ENCODE assay signal across 33 cellular contexts in the genomic region with DNA sequence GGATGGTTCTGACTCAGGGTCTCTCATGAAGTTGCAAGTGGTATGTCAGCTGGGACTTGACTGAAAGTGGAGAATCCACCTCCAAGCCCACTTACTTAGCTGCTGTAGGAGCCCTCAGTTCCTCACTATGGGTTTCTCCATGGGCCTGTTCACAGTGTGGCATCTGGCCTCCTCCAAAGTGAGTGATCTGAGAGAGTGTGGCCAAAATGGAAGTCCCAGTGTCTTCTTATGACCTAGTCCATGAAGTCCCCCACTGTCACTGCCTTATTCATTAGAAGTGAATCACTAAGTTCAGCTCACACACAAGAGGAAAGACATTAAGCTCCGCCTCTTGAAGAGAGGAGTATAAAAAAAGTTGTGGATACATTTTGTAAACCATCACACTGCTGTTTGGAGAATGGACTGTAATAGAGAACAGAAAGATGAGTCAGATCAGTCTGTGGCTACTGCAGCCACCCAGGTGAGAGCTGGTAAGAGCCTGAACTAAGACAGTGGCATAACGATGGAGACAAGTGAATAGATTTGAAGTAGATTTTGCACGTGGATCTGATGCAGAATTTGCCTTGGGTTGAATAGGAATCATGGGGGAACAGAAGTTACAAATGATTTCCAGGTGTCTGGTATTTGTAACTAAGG. TPM values are rescaled to one million over a fixed set of nuclear protein-coding genes. Genes with fewer than 3 reads are reported as not detected.
DNase-seq lines count a peak whose midpoint lies in the region; ATAC-seq, FAIRE-seq and TF ChIP-seq lines count a peak whose summit lies in the region.
"Had no signal": no experiment of that assay in that cellular context is flagged by ENCODE, and none has a peak within 500 bp of the region (broad histone marks: within the 10 kb centered on the region; RNA-seq: fewer than 3 reads in every experiment).

No MANE protein-coding gene starts in this region.

- DNase-seq in right atrium auricular region (ENCODE audit: low spot score) (peak; percentile 2), right cardiac atrium (no peak), GM12878 (ENCODE audit: low read depth, low spot score) (no peak), vagina (ENCODE audit: extremely low spot score in 2 of 2) (peak; percentile 32 to 70), NOMO-1 treated with dmso at 0.1 percent for 144 hours (lab: John Stamatoyannopoulos, UW; ENCODE audit: unreplicated experiment) (no peak), activated T-cell treated with anti-CD3 and anti-CD28 coated beads for 4 hours (no peak), adrenal gland (no peak)
- DNase-seq: activated CD4-positive, alpha-beta T cell treated with anti-CD3 and anti-CD28 coated beads, Interleukin-2, amount 50 U/mL, for 48 hours; activated gamma-delta T cell treated with Interleukin-2 at 50 U/mL for 16 hours; activated T-cell treated with anti-CD3 and anti-CD28 coated beads, Interleukin-2, amount 50 U/mL, for 1 hour; AML-193; CD4-positive, alpha-beta memory T cell; central memory CD4-positive, alpha-beta T cell; dermis blood vessel endothelial cell; hypothalamus; immature natural killer cell; KBM-7; mesendoderm; NCI-H1417 treated with DMSO at 0.1 percent for 48 hours; NCI-H2081 treated with DMSO at 0.1 percent for 48 hours; NCI-H345; NCI-H748 treated with DMSO at 0.1 percent for 48 hours; T-helper 1 cell had no signal

- no peak for TF ChIP-seq EP300 in GM12878 (IDR thresholded peaks at IDR 0.05; ENCODE audit: borderline replicate concordance in 1 of 2, control insufficient read depth in 1 of 2, low read depth in 2 of 2, low read length in 2 of 2)

- no peak overlapping the region for H3K4me3 ChIP-seq in right atrium auricular region
- H3K4me3 ChIP-seq in right cardiac atrium (ENCODE audit: low read length) = no peak overlapping the region
- H3K4me3 ChIP-seq in GM12878 = no peak overlapping the region
- no peak overlapping the region for H3K4me3 ChIP-seq in vagina
- H3K4me3 ChIP-seq in adrenal gland = no peak overlapping the region
- H3K4me3 ChIP-seq: A549, skin epidermis, tibial nerve had no signal

- 91% methylated on average over 3 of the region's 3 CpGs for WGBS in right cardiac atrium
- 41% methylated on average over 3 of the region's 3 CpGs for WGBS in GM12878 (ENCODE audit: insufficient coverage, insufficient replicate concordance, low lambda C conversion rate, missing lambda C conversion rate)
- 81 to 89% (median 89%) methylated on average over 3 of the region's 3 CpGs for WGBS in adrenal gland, 4 donors

- no peak for FAIRE-seq in GM12878 (lab: Jason Lieb, UNC)
- FAIRE-seq: A549, endometrium had no signal

- H3K27ac ChIP-seq in right atrium auricular region = no peak overlapping the region
- H3K27ac ChIP-seq in right cardiac atrium (ENCODE audit: low read length) = no peak overlapping the region
- no peak overlapping the region for H3K27ac ChIP-seq in GM12878 (ENCODE audit: control insufficient read depth, insufficient read depth)
- H3K27ac ChIP-seq in vagina = no peak overlapping the region
- H3K27ac ChIP-seq in adrenal gland = no peak overlapping the region
- H3K27ac ChIP-seq: A549, neutrophil, RWPE1, skin epidermis, tibial nerve had no signal

- CTCF ChIA-PET in GM12878 (lab: Yijun Ruan, JAX) = interaction anchor here (1.0 kb wide), 1 partner anchor 38 kb away, joined by 4 read pairs; no protein-coding TSS in a partner anchor

- SMC1A ChIA-PET in GM12878 (lab: Charles Lee; ENCODE audit: uncharacterized antibody, unreplicated experiment) = interaction anchor here (1.2 to 2.0 kb wide), 3 partner anchors 29 to 106 kb away, joined by 3 to 5 read pairs (median 4); no protein-coding TSS in a partner anchor

- TF ChIP-seq RAD21 in GM12878 (IDR thresholded peaks at IDR 0.05; ENCODE audit: insufficient read depth, low read depth, low read length) = no peak

- peak overlapping the region; percentile 20; the same call in 1 of the 2 replicates for H2AFZ ChIP-seq in GM12878 (ENCODE audit: control insufficient read depth, low read depth, low read length)

- ATAC-seq in right cardiac atrium (no peak), HG02610 (IDR thresholded peaks at IDR 0.05; ENCODE audit: unreplicated experiment) (peak; percentile 51), GM12878 (peak; percentile 74)
- ATAC-seq: A549, left lobe of liver had no signal

- TF ChIP-seq POLR2A in GM12878 (IDR thresholded peaks at IDR 0.05; ENCODE audit: low read depth, low read length) = no peak
- no peak for TF ChIP-seq POLR2A in vagina (IDR thresholded peaks at IDR 0.05)
- TF ChIP-seq POLR2A in adrenal gland (IDR thresholded peaks at IDR 0.05) = no peak

- no peaks in the 10 kb centered on the region for H3K27me3 ChIP-seq in right atrium auricular region
- no peaks in the 10 kb centered on the region for H3K27me3 ChIP-seq in right cardiac atrium (ENCODE audit: control insufficient read depth, insufficient read depth)
- no peaks in the 10 kb centered on the region for H3K27me3 ChIP-seq in GM12878 (replicated peaks in 1 of 2; ENCODE audit: control insufficient read depth in 2 of 2, insufficient read depth in 2 of 2, low read length in 1 of 2)
- no peaks in the 10 kb centered on the region for H3K27me3 ChIP-seq in vagina
- no peaks in the 10 kb centered on the region for H3K27me3 ChIP-seq in adrenal gland
- H3K27me3 ChIP-seq: neutrophil, tibial nerve had no signal

- H3K9ac ChIP-seq in GM12878 (ENCODE audit: control insufficient read depth, insufficient read depth, low read length) = no peak overlapping the region

- intact Hi-C loops in right cardiac atrium (cut with DNase I) (no loop called here), GM12878 (cut with micrococcal nuclease; ENCODE audit: unreplicated experiment) (no loop called here), vagina (cut with DNase I) (no loop called here), adrenal gland (cut with DNase I) (no loop called here)

- no peaks in the 10 kb centered on the region for H3K4me1 ChIP-seq in right atrium auricular region
- no peaks in the 10 kb centered on the region for H3K4me1 ChIP-seq in right cardiac atrium (ENCODE audit: control insufficient read depth, insufficient read depth, low read length)
- H3K4me1 ChIP-seq in GM12878 (ENCODE audit: control insufficient read depth, insufficient read depth, low read length) = peaks cover 28% of the 10 kb centered on the region
- H3K4me1 ChIP-seq in vagina = no peaks in the 10 kb centered on the region
- no peaks in the 10 kb centered on the region for H3K4me1 ChIP-seq in adrenal gland (replicated peaks in 1 of 2)
- H3K4me1 ChIP-seq: A549 had no signal

- H3K9me3 ChIP-seq in right atrium auricular region (peaks cover 0 to 17% of the 10 kb centered on the region in 2 donors), right cardiac atrium (ENCODE audit: control insufficient read depth, low read length) (no peaks in the 10 kb centered on the region), GM12878 (replicated peaks; ENCODE audit: control insufficient read depth, insufficient read depth, low read length) (peaks cover 2% of the 10 kb centered on the region; the same call in 2 of the 3 replicates), vagina (no peaks in the 10 kb centered on the region), adrenal gland (replicated peaks in 1 of 3) (peaks cover 0 to 5% (median 0%) of the 10 kb centered on the region in 3 donors)
- H3K9me3 ChIP-seq: A549, neutrophil had no signal

- no peaks in the 10 kb centered on the region for H4K20me1 ChIP-seq in GM12878 (ENCODE audit: control insufficient read depth, insufficient read depth)

- in situ Hi-C loops in GM12878 (cut with MboI) = no loop called here

- POLR2A ChIA-PET in GM12878 (lab: Charles Lee) = interaction anchor here (0.7 kb wide), 1 partner anchor 69 kb away, joined by 5 read pairs; no protein-coding TSS in a partner anchor

- peaks cover 3% of the 10 kb centered on the region; the same call in 1 of the 2 replicates for H3K79me2 ChIP-seq in GM12878 (ENCODE audit: control insufficient read depth, insufficient read depth, low read length)

- RAD21 ChIA-PET in GM12878 (lab: Charles Lee; ENCODE audit: unreplicated experiment) = interaction anchor here (3.8 kb wide), 1 partner anchor 68 kb away, joined by 25 read pairs; no protein-coding TSS in a partner anchor

- no peaks in the 10 kb centered on the region for H3K36me3 ChIP-seq in right atrium auricular region
- no peaks in the 10 kb centered on the region for H3K36me3 ChIP-seq in GM12878 (ENCODE audit: control insufficient read depth in 2 of 2, insufficient read depth in 2 of 2, low read length in 1 of 2)
- no peaks in the 10 kb centered on the region for H3K36me3 ChIP-seq in vagina
- H3K36me3 ChIP-seq in adrenal gland (replicated peaks in 1 of 2) = no peaks in the 10 kb centered on the region
- H3K36me3 ChIP-seq: neutrophil, tibial nerve had no signal

- no peak overlapping the region for H3K4me2 ChIP-seq in GM12878 (ENCODE audit: control insufficient read depth, insufficient read depth)
- H3K4me2 ChIP-seq: A549 had no signal

- TF ChIP-seq CTCF in right atrium auricular region (IDR thresholded peaks at IDR 0.05) (no peak), GM12878 (IDR thresholded peaks at IDR 0.05 in 2 of 3, conservative IDR thresholded peaks at IDR 0.05 in 1 of 3; ENCODE audit: control insufficient read depth in 2 of 3, extremely low read depth in 1 of 3, insufficient read depth in 1 of 3, low read depth in 3 of 3, low read length in 3 of 3) (no peak), vagina (IDR thresholded peaks at IDR 0.05) (no peak), adrenal gland (IDR thresholded peaks at IDR 0.05) (no peak)

- no TSS peak for BruUV-seq in GM12878 (replicated peaks; lab: Mats Ljungman, UMichigan)

RNA-seq across cellular contexts. Expression of a gene that starts 4.8 kb away (rescaled TPM):
- 10 to 100 TPM; 24.5 to 27.5 TPM for total RNA-seq in right atrium auricular region
- 10 to 100 TPM; 26.4 to 33.0 (median 28.9) TPM for total RNA-seq in right cardiac atrium
- polyA plus RNA-seq in right cardiac atrium = 19.2 TPM
- 125 and 129 TPM in 2 replicates for total RNA-seq in GM12878 (2013; cell fraction: nucleolus; rRNA removed)
- 68.7 and 74.9 TPM in 2 replicates for total RNA-seq in GM12878 (2014; rRNA removed)
- 46.3 and 54.3 TPM in 2 replicates for total RNA-seq in GM12878 (2014; rRNA removed; fragmentation: Illumina TruSeq; extraction: Trizol)
- total RNA-seq in GM12878 (2021) = 68.9 and 82.1 TPM in 2 replicates
- polyA plus RNA-seq in GM12878 (2011; ENCODE audit: low read depth) = 51.2 TPM
- 76.5 and 86.8 TPM in 2 replicates for polyA plus RNA-seq in GM12878 (2011; rRNA removed)
- polyA plus RNA-seq in GM12878 (2011; cell fraction: cytosol; rRNA removed) = 82.9 and 107 TPM in 2 replicates
- polyA plus RNA-seq in GM12878 (2011; cell fraction: nucleus; rRNA removed) = 243 and 253 TPM in 2 replicates
- 61.0 and 61.7 TPM in 2 replicates for polyA plus RNA-seq in GM12878 (2012)
- polyA plus RNA-seq in GM12878 (2014; fragmentation: Illumina TruSeq; extraction: Trizol) = 83.4 and 89.7 TPM in 2 replicates
- 10 to 100 TPM in 1 of 2 experiments, 1 to 10 TPM in 1; 8.9 to 16.7 TPM for polyA plus RNA-seq in GM12878 (2014; fragmentation: Nextera tagmentation; extraction: Ambion mirVana)
- 79.8 and 83.6 TPM in 2 replicates for polyA plus RNA-seq in GM12878 (2014; rRNA removed)
- polyA plus RNA-seq in GM12878 (2016; fragmentation: Nextera tagmentation; extraction: Ambion mirVana) = 100 to 1,000 TPM; 107 to 109 TPM
- 75.0 and 95.0 TPM in 2 replicates for polyA minus RNA-seq in GM12878 (2011; rRNA and poly(A)+ RNA removed)
- 24.3 and 31.0 TPM in 2 replicates for polyA minus RNA-seq in GM12878 (2011; cell fraction: cytosol; rRNA and poly(A)+ RNA removed)
- polyA minus RNA-seq in GM12878 (2011; cell fraction: nucleus; rRNA and poly(A)+ RNA removed) = 48.0 and 73.1 TPM in 2 replicates
- 85.7 TPM for total RNA-seq in vagina
- total RNA-seq in adrenal gland = 10 to 100 TPM; 47.1 to 82.8 (median 64.1) TPM
- 100 to 1,000 TPM in 1 of 3 donors, 10 to 100 TPM in 2; 78.3 to 107 (median 85.7) TPM for polyA plus RNA-seq in adrenal gland

RNA-seq across cellular contexts. Expression of a gene that starts 30.8 kb away (rescaled TPM):
- 100 to 1,000 TPM; 117 to 152 TPM for total RNA-seq in right atrium auricular region
- 100 to 1,000 TPM; 136 to 166 (median 142) TPM for total RNA-seq in right cardiac atrium
- polyA plus RNA-seq in right cardiac atrium = 149 TPM
- total RNA-seq in GM12878 (2013; cell fraction: nucleolus; rRNA removed) = 99.1 and 102 TPM in 2 replicates
- total RNA-seq in GM12878 (2014; rRNA removed) = 110 and 139 TPM in 2 replicates
- total RNA-seq in GM12878 (2014; rRNA removed; fragmentation: Illumina TruSeq; extraction: Trizol) = 177 and 192 TPM in 2 replicates
- 225 and 233 TPM in 2 replicates for total RNA-seq in GM12878 (2021)
- 150 TPM for polyA plus RNA-seq in GM12878 (2011; ENCODE audit: low read depth)
- 92.8 and 169 TPM in 2 replicates for polyA plus RNA-seq in GM12878 (2011; rRNA removed)
- polyA plus RNA-seq in GM12878 (2011; cell fraction: cytosol; rRNA removed) = 156 and 185 TPM in 2 replicates
- polyA plus RNA-seq in GM12878 (2011; cell fraction: nucleus; rRNA removed) = 103 and 127 TPM in 2 replicates
- polyA plus RNA-seq in GM12878 (2012) = 163 and 223 TPM in 2 replicates
- 301 and 321 TPM in 2 replicates for polyA plus RNA-seq in GM12878 (2014; fragmentation: Illumina TruSeq; extraction: Trizol)
- polyA plus RNA-seq in GM12878 (2014; fragmentation: Nextera tagmentation; extraction: Ambion mirVana) = 10 to 100 TPM in 1 of 2 experiments, 1 to 10 TPM in 1; 6.0 to 14.0 TPM
- 215 and 256 TPM in 2 replicates for polyA plus RNA-seq in GM12878 (2014; rRNA removed)
- polyA plus RNA-seq in GM12878 (2016; fragmentation: Nextera tagmentation; extraction: Ambion mirVana) = 10 to 100 TPM in 1 of 2 experiments, 1 to 10 TPM in 1; 8.0 to 11.8 TPM
- polyA minus RNA-seq in GM12878 (2011; rRNA and poly(A)+ RNA removed) = 135 TPM in 2 replicates
- polyA minus RNA-seq in GM12878 (2011; cell fraction: cytosol; rRNA and poly(A)+ RNA removed) = 45.5 and 58.7 TPM in 2 replicates
- 34.0 and 64.2 TPM in 2 replicates for polyA minus RNA-seq in GM12878 (2011; cell fraction: nucleus; rRNA and poly(A)+ RNA removed)
- 128 TPM for total RNA-seq in vagina
- 100 to 1,000 TPM; 128 to 266 (median 188) TPM for total RNA-seq in adrenal gland
- 100 to 1,000 TPM; 108 to 180 (median 121) TPM for polyA plus RNA-seq in adrenal gland

RNA-seq across cellular contexts. Expression of a gene that starts 43.0 kb away (rescaled TPM):
- total RNA-seq in right atrium auricular region (under 1 TPM; 0.19 to 0.35 TPM), right cardiac atrium (under 1 TPM in 3 of 4 donors, not detected in 1; 0.11 to 0.17 (median 0.12) TPM), GM12878 (2014; rRNA removed) (0.06 and 0.11 TPM in 2 replicates), GM12878 (2014; rRNA removed; fragmentation: Illumina TruSeq; extraction: Trizol) (0.04 TPM in 1 of 2 replicates, not detected in the other), GM12878 (2021) (not detected in 2 replicates), vagina (not detected), adrenal gland (under 1 TPM in 3 of 8 donors, not detected in 5; 0.13 to 0.53 (median 0.14) TPM)
- polyA plus RNA-seq in right cardiac atrium (0.09 TPM), GM12878 (2011; rRNA removed) (0.03 and 0.07 TPM in 2 replicates), GM12878 (2014; fragmentation: Illumina TruSeq; extraction: Trizol) (0.04 TPM in 1 of 2 replicates, not detected in the other), GM12878 (2014; fragmentation: Nextera tagmentation; extraction: Ambion mirVana) (under 1 TPM in 1 of 2 experiments, not detected in 1; 0.02 TPM), GM12878 (2014; rRNA removed) (0.05 TPM in 1 of 2 replicates, not detected in the other), GM12878 (2016; fragmentation: Nextera tagmentation; extraction: Ambion mirVana) (under 1 TPM; 0.13 to 0.20 TPM), adrenal gland (under 1 TPM; 0.07 to 0.10 (median 0.08) TPM)
- not detected in 2 replicates for total RNA-seq in GM12878 (2013; cell fraction: nucleolus; rRNA removed)
- 0.24 TPM for polyA plus RNA-seq in GM12878 (2011; ENCODE audit: low read depth)
- polyA plus RNA-seq in GM12878 (2011; cell fraction: cytosol; rRNA removed) = 0.03 TPM in 1 of 2 replicates, not detected in the other
- polyA plus RNA-seq in GM12878 (2011; cell fraction: nucleus; rRNA removed) = 0.07 and 0.10 TPM in 2 replicates
- 0.21 and 0.34 TPM in 2 replicates for polyA plus RNA-seq in GM12878 (2012)
- not detected in 2 replicates for polyA minus RNA-seq in GM12878 (2011; rRNA and poly(A)+ RNA removed)
- not detected in 2 replicates for polyA minus RNA-seq in GM12878 (2011; cell fraction: cytosol; rRNA and poly(A)+ RNA removed)
- 0.12 TPM in 1 of 2 replicates, not detected in the other for polyA minus RNA-seq in GM12878 (2011; cell fraction: nucleus; rRNA and poly(A)+ RNA removed)
- total RNA-seq: CD4-positive, alpha-beta memory T cell; dermis blood vessel endothelial cell; SK-MEL-5 had no signal
- polyA plus RNA-seq: CD4-positive, alpha-beta memory T cell; fibroblast of lung had no signal

RNA-seq across cellular contexts. Expression of a gene that starts 55.9 kb away (rescaled TPM):
- total RNA-seq in right atrium auricular region = 10 to 100 TPM; 41.3 to 42.0 TPM
- total RNA-seq in right cardiac atrium = 100 to 1,000 TPM; 109 to 131 (median 121) TPM
- polyA plus RNA-seq in right cardiac atrium = 131 TPM
- 45.3 and 50.2 TPM in 2 replicates for total RNA-seq in GM12878 (2013; cell fraction: nucleolus; rRNA removed)
- total RNA-seq in GM12878 (2014; rRNA removed) = 49.0 and 61.6 TPM in 2 replicates
- total RNA-seq in GM12878 (2014; rRNA removed; fragmentation: Illumina TruSeq; extraction: Trizol) = 96.3 and 96.9 TPM in 2 replicates
- total RNA-seq in GM12878 (2021) = 96.4 and 107 TPM in 2 replicates
- polyA plus RNA-seq in GM12878 (2011; ENCODE audit: low read depth) = 5.8 TPM
- 137 and 138 TPM in 2 replicates for polyA plus RNA-seq in GM12878 (2011; rRNA removed)
- polyA plus RNA-seq in GM12878 (2011; cell fraction: cytosol; rRNA removed) = 34.9 and 35.0 TPM in 2 replicates
- 24.3 and 27.8 TPM in 2 replicates for polyA plus RNA-seq in GM12878 (2011; cell fraction: nucleus; rRNA removed)
- polyA plus RNA-seq in GM12878 (2012) = 86.3 and 113 TPM in 2 replicates
- 35.2 and 53.1 TPM in 2 replicates for polyA plus RNA-seq in GM12878 (2014; fragmentation: Illumina TruSeq; extraction: Trizol)
- polyA plus RNA-seq in GM12878 (2014; fragmentation: Nextera tagmentation; extraction: Ambion mirVana) = 100 to 1,000 TPM; 169 to 219 TPM
- 79.8 and 89.2 TPM in 2 replicates for polyA plus RNA-seq in GM12878 (2014; rRNA removed)
- polyA plus RNA-seq in GM12878 (2016; fragmentation: Nextera tagmentation; extraction: Ambion mirVana) = 100 to 1,000 TPM; 391 to 407 TPM
- polyA minus RNA-seq in GM12878 (2011; rRNA and poly(A)+ RNA removed) = 12.8 and 20.0 TPM in 2 replicates
- 15.2 and 16.2 TPM in 2 replicates for polyA minus RNA-seq in GM12878 (2011; cell fraction: cytosol; rRNA and poly(A)+ RNA removed)
- polyA minus RNA-seq in GM12878 (2011; cell fraction: nucleus; rRNA and poly(A)+ RNA removed) = 38.1 and 48.9 TPM in 2 replicates
- total RNA-seq in vagina = 22.8 TPM
- total RNA-seq in adrenal gland = 10 to 100 TPM; 13.3 to 90.4 (median 47.4) TPM
- polyA plus RNA-seq in adrenal gland = 100 to 1,000 TPM in 1 of 3 donors, 10 to 100 TPM in 2; 42.5 to 131 (median 50.0) TPM

Comparison
In these comparisons a context has a peak if more than half of its experiments do, and no peak if none do; other contexts are left out.
1. DNase-seq: peak in right atrium auricular region (single experiment) and vagina (2 of 2); none in right cardiac atrium (0 of 3), GM12878 (single experiment), NOMO-1 treated with dmso at 0.1 percent for 144 hours (single experiment), activated T-cell treated with anti-CD3 and anti-CD28 coated beads for 4 hours (single experiment) and adrenal gland (0 of 7).
2. ATAC-seq: peak in HG02610 (single experiment) and GM12878 (single experiment); none in right cardiac atrium (0 of 2).